ENCODE assay signal across 20 cellular contexts in genomic region chr3:115227046-115227445, GRCh38.
"Had no signal": no experiment of that assay in that cellular context is flagged by ENCODE, and none has a peak within 500 bp of the region (broad histone marks: within the 10 kb centered on the region; RNA-seq: fewer than 3 reads in every experiment).

No MANE protein-coding gene starts in this region.

- H3K27ac Mint-ChIP-seq: activated CD4-positive, alpha-beta T cell treated with anti-CD3 and anti-CD28 coated beads, Interleukin-2, amount 10 ng/mL, durations not matched to agents 24 days and 14 days; activated CD8-positive, alpha-beta T cell treated with anti-CD3 and anti-CD28 coated beads, Interleukin-2, amount 10 ng/mL, durations not matched to agents 7 days and 5 days; activated T-cell treated with anti-CD3 and anti-CD28 coated beads, Interleukin-2, amount 50 U/mL, for 24 hours; memory B cell; natural killer cell; T-cell had no signal

- ATAC-seq: activated CD8-positive, alpha-beta T cell treated with anti-CD3 and anti-CD28 coated beads, Interleukin-2, amount 10 ng/mL, durations not matched to agents 7 days and 5 days; natural killer cell; stimulated activated naive CD8-positive, alpha-beta T cell treated with anti-CD3 and anti-CD28 coated beads, Interleukin-15, Interleukin-2, amounts not matched to agents 100 U/mL and 50 U/mL, for 24 hours; T-cell had no signal

- H3K9me3 ChIP-seq: esophagus muscularis mucosa, neutrophil, tibial artery, vagina had no signal

- H3K27me3 Mint-ChIP-seq: activated T-cell treated with anti-CD3 and anti-CD28 coated beads, Interleukin-2, amount 50 U/mL, for 24 hours; memory B cell had no signal

- H3K4me1 Mint-ChIP-seq: activated CD4-positive, alpha-beta T cell treated with anti-CD3 and anti-CD28 coated beads, Interleukin-2, amount 10 ng/mL, durations not matched to agents 24 days and 14 days; memory B cell; natural killer cell; T-cell had no signal

- H3K4me3 ChIP-seq: esophagus muscularis mucosa, tibial artery, vagina had no signal

- H3K4me3 Mint-ChIP-seq: activated CD4-positive, alpha-beta T cell treated with anti-CD3 and anti-CD28 coated beads, Interleukin-2, amount 10 ng/mL, durations not matched to agents 24 days and 14 days; activated CD8-positive, alpha-beta T cell treated with anti-CD3 and anti-CD28 coated beads, Interleukin-2, amount 10 ng/mL, durations not matched to agents 7 days and 5 days; activated T-cell treated with anti-CD3 and anti-CD28 coated beads, Interleukin-2, amount 50 U/mL, for 24 hours; memory B cell; natural killer cell; T-cell had no signal

- H3K27ac ChIP-seq: esophagus muscularis mucosa, neutrophil, tibial artery, vagina had no signal

- H3K27me3 ChIP-seq: esophagus muscularis mucosa, tibial artery, vagina had no signal

- H3K36me3 ChIP-seq: esophagus muscularis mucosa, neutrophil, tibial artery, vagina had no signal

- DNase-seq: activated CD4-positive, alpha-beta T cell treated with anti-CD3 and anti-CD28 coated beads, Interleukin-2, amount 10 ng/mL, durations not matched to agents 24 days and 14 days; activated CD8-positive, alpha-beta T cell treated with anti-CD3 and anti-CD28 coated beads, Interleukin-2, amount 10 ng/mL, durations not matched to agents 7 days and 5 days; activated effector memory CD4-positive, alpha-beta T cell treated with anti-CD3 and anti-CD28 coated beads, Interleukin-2, amount 50 U/mL, for 16 hours; activated naive CD4-positive, alpha-beta T cell treated with anti-CD3 and anti-CD28 coated beads, Interleukin-2, amount 50 U/mL, for 16 hours; activated T-cell treated with anti-CD3 and anti-CD28 coated beads, Interleukin-2, amount 50 U/mL, for 24 hours; aorta; dermis blood vessel endothelial cell; effector memory CD4-positive, alpha-beta T cell; natural killer cell; retina; stimulated activated naive CD8-positive, alpha-beta T cell treated with anti-CD3 and anti-CD28 coated beads, Interleukin-15, Interleukin-2, amounts not matched to agents 100 U/mL and 50 U/mL, for 24 hours; substantia nigra; T-cell; T-helper 9 cell; tibial artery had no signal

- H3K36me3 Mint-ChIP-seq: natural killer cell, T-cell had no signal

- FAIRE-seq: endothelial cell of umbilical vein had no signal

- H3K9me3 Mint-ChIP-seq: activated CD4-positive, alpha-beta T cell treated with anti-CD3 and anti-CD28 coated beads, Interleukin-2, amount 10 ng/mL, durations not matched to agents 24 days and 14 days; activated T-cell treated with anti-CD3 and anti-CD28 coated beads, Interleukin-2, amount 50 U/mL, for 24 hours; natural killer cell; T-cell had no signal

- H3K4me1 ChIP-seq: esophagus muscularis mucosa, tibial artery, vagina had no signal
